Comparison of ENCODE assay signal across 8 cellular contexts in the genomic region with DNA sequence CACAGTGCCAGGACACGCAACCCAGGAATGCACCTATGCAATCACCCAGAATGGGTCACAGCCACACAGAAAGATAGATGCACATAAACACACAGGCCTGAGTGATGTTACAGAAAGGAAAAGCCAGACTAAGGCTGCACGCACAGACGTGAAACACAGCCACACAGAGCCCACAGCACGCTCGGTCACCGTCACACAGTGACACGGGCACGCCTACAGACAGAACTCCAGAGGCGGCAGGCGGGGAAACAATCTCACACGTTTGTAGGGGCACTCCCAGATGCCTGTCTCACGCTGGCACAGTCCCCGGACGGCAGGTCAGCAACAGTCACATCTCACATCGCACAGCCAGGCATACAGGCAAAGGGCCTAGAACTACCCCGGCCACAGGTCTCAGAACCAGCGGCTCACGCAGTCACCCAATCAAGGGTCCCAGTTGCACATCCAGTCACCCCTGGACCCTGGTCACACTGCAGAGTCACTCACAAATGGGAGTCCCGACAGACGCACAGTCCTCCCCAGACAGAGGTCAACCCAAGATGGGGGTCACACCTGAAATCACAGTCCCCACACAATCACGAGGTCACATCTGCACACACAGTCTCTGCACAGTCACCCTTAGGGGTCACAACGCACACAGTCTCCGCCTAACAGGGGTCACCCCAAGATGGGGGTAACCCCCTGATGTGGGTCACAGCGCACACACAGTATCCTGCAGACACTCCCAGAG. TPM values are rescaled to one million over a fixed set of nuclear protein-coding genes. Genes with fewer than 3 reads are reported as not detected.
A peak's percentile ranks its signal among the peaks of the same experiment; 100 is the strongest.
DNase-seq lines count a peak whose midpoint lies in the region; ATAC-seq and TF ChIP-seq lines count a peak whose summit lies in the region.

No MANE protein-coding gene starts in this region.

- H3K9me3 Mint-ChIP-seq in osteocyte (ENCODE audit: unreplicated experiment) = no peaks in the 10 kb centered on the region

- H3K27me3 Mint-ChIP-seq in osteocyte (ENCODE audit: unreplicated experiment) = no peaks in the 10 kb centered on the region

- H3K36me3 ChIP-seq in Panc1 (ENCODE audit: control insufficient read depth, insufficient read depth, low read length) (peaks cover under 1% of the 10 kb centered on the region), upper lobe of right lung (peaks cover 6% of the 10 kb centered on the region)

- peak; percentile 40 for ATAC-seq in GM18511 (IDR thresholded peaks at IDR 0.05; ENCODE audit: unreplicated experiment)
- peak; percentile 23 for ATAC-seq in HG02763 (IDR thresholded peaks at IDR 0.05; ENCODE audit: unreplicated experiment)
- ATAC-seq in Panc1 = peak; percentile 28
- peak; percentile 40 for ATAC-seq in foreskin keratinocyte
- ATAC-seq in upper lobe of right lung = peak; percentile 59
- ATAC-seq in GM18870 (IDR thresholded peaks at IDR 0.05; ENCODE audit: unreplicated experiment) = no peak

- H3K4me1 ChIP-seq in Panc1 (ENCODE audit: control insufficient read depth, insufficient read depth, low read length) (peaks cover 42% of the 10 kb centered on the region), foreskin keratinocyte (peaks cover 6% of the 10 kb centered on the region), upper lobe of right lung (peaks cover 53% of the 10 kb centered on the region)

- H3K9me3 ChIP-seq in Panc1 (ENCODE audit: control insufficient read depth, insufficient read depth, low read depth, low read length) (no peaks in the 10 kb centered on the region; the same call in 1 of the 2 replicates), upper lobe of right lung (no peaks in the 10 kb centered on the region)

- no TSS peak for BruUV-seq in Panc1 (replicated peaks; lab: Mats Ljungman, UMichigan)

- H3K36me3 Mint-ChIP-seq in osteocyte (ENCODE audit: unreplicated experiment) = peaks cover 17% of the 10 kb centered on the region

- in situ Hi-C loops in Panc1 (cut with HindIII; ENCODE audit: low pct_unique_long_range_greater_than_20kb, low sequenced_read_pairs) = no loop called here

- POLR2A ChIA-PET in Panc1 (lab: Charles Lee) = interaction anchor here (0.6 kb wide), 1 partner anchor 16 kb away, joined by 3 read pairs; no protein-coding TSS in a partner anchor

- peak overlapping the region; percentile 89 for H3K27ac ChIP-seq in Panc1 (ENCODE audit: low read length)
- peak overlapping the region; percentile 93 for H3K27ac ChIP-seq in foreskin keratinocyte
- peak overlapping the region; percentile 94 for H3K27ac ChIP-seq in upper lobe of right lung

- peaks cover 64% of the 10 kb centered on the region for H3K4me1 Mint-ChIP-seq in osteocyte (ENCODE audit: unreplicated experiment)

- intact Hi-C loops in Panc1 (cut with micrococcal nuclease; ENCODE audit: unreplicated experiment) = loop anchor here (10.0 kb wide), 1 partner anchor 238 kb away; a partner anchor contains a TSS
- intact Hi-C loops in upper lobe of right lung (cut with DNase I) = no loop called here

- TF ChIP-seq CTCF in Panc1 (IDR thresholded peaks at IDR 0.05) (no peak), foreskin keratinocyte (conservative IDR thresholded peaks at IDR 0.05) (no peak), osteocyte (IDR thresholded peaks at IDR 0.05) (no peak), upper lobe of right lung (IDR thresholded peaks at IDR 0.05) (no peak)

- DNase-seq in Panc1 (ENCODE audit: low read depth, low spot score) = no peak
- peak; percentile 60 for DNase-seq in activated effector memory CD4-positive, alpha-beta T cell treated with Interleukin-2 at 50 U/mL for 16 hours
- peak in 1 of 2 donors; percentile 63 for DNase-seq in foreskin keratinocyte
- no peak for DNase-seq in osteocyte (ENCODE audit: extremely low spot score, unreplicated experiment)
- DNase-seq in upper lobe of right lung = peak; percentile 88

- peak overlapping the region; percentile 87 for H3K4me3 Mint-ChIP-seq in osteocyte (ENCODE audit: unreplicated experiment)

- CTCF ChIA-PET in Panc1 (lab: Charles Lee) = no interaction called here

- H3K27me3 ChIP-seq in Panc1 (ENCODE audit: control insufficient read depth, insufficient read depth, low read length) (no peaks in the 10 kb centered on the region), foreskin keratinocyte (no peaks in the 10 kb centered on the region), upper lobe of right lung (no peaks in the 10 kb centered on the region)

- H3K27ac Mint-ChIP-seq in osteocyte (ENCODE audit: unreplicated experiment) = peak overlapping the region; percentile 97

- peak overlapping the region; percentile 61 to 99 for H3K4me3 ChIP-seq in Panc1 (ENCODE audit: low read depth in 2 of 2, low read length in 2 of 2)
- H3K4me3 ChIP-seq in upper lobe of right lung = peak overlapping the region; percentile 89

RNA-seq across cellular contexts. Expression of a gene that starts 0.8 kb away (rescaled TPM):
- total RNA-seq in Panc1 (2021; ENCODE audit: unreplicated experiment) (58.6 TPM), foreskin keratinocyte (26.0 and 32.1 TPM in 2 replicates), osteocyte (96.9 and 109 TPM in 2 replicates), upper lobe of right lung (46.0 TPM)
- 40.0 TPM for polyA plus RNA-seq in Panc1 (2012; ENCODE audit: insufficient read length)
- 4.8 and 6.3 TPM in 2 replicates for polyA plus RNA-seq in foreskin keratinocyte

RNA-seq across cellular contexts. Expression of a gene that starts 23.3 kb away (rescaled TPM):
- total RNA-seq in Panc1 (2021; ENCODE audit: unreplicated experiment) = not detected
- polyA plus RNA-seq in Panc1 (2012; ENCODE audit: insufficient read length) = not detected
- not detected in 2 replicates for total RNA-seq in foreskin keratinocyte
- polyA plus RNA-seq in foreskin keratinocyte = not detected in 2 replicates
- not detected in 2 replicates for total RNA-seq in osteocyte
- 0.26 TPM for total RNA-seq in upper lobe of right lung

Comparison
In these comparisons a context has a peak if more than half of its experiments do, and no peak if none do; other contexts are left out.
1. DNase-seq: peak in activated effector memory CD4-positive, alpha-beta T cell treated with Interleukin-2 at 50 U/mL for 16 hours (single experiment) and upper lobe of right lung (single experiment); none in Panc1 (single experiment) and osteocyte (single experiment).
2. Peak in every context shown above with its lines, with median percentiles within 50 percentile points of each other: H3K27ac ChIP-seq.